12 cellular contexts compared by ENCODE assay signal in genomic region chr2:24830351-24830750, GRCh38. TPM values are rescaled to one million over a fixed set of nuclear protein-coding genes. Genes with fewer than 3 reads are reported as not detected.
DNase-seq lines count a peak whose midpoint lies in the region; TF ChIP-seq lines count a peak whose summit lies in the region.
"Had no signal": no experiment of that assay in that cellular context is flagged by ENCODE, and none has a peak within 500 bp of the region (broad histone marks: within the 10 kb centered on the region; RNA-seq: fewer than 3 reads in every experiment).

No MANE protein-coding gene starts in this region.

- TF ChIP-seq RAD21 in Ishikawa (IDR thresholded peaks at IDR 0.05; ENCODE audit: low read depth) = peak; percentile 36

- TF ChIP-seq EP300 in Ishikawa (IDR thresholded peaks at IDR 0.05; ENCODE audit: borderline replicate concordance) = no peak

- DNase-seq in DMS53 (lab: John Stamatoyannopoulos, UW) = peak; percentile 15
- no peak for DNase-seq in DMS53 treated with DMSO at 0.1 percent for 48 hours (lab: John Stamatoyannopoulos, UW; ENCODE audit: unreplicated experiment)
- no peak for DNase-seq in epithelial cell of proximal tubule (ENCODE audit: low read depth)
- DNase-seq in renal cortical epithelial cell (ENCODE audit: low read depth) = peak; percentile 49
- DNase-seq in KBM-7 = no peak
- no peak for DNase-seq in NCI-H510A treated with DMSO at 0.1 percent for 48 hours (lab: John Stamatoyannopoulos, UW)
- no peak for DNase-seq in SKM-1 (lab: John Stamatoyannopoulos, UW; ENCODE audit: unreplicated experiment)
- DNase-seq: esophagus squamous epithelium, lower lobe of right lung, NCI-H1092 had no signal

- no peak overlapping the region for H3K4me3 ChIP-seq in epithelial cell of proximal tubule (ENCODE audit: low read depth, low read length)
- H3K4me3 ChIP-seq: esophagus squamous epithelium, lower lobe of right lung, tibial nerve had no signal

- in situ Hi-C loops in KBM-7 (cut with MboI; ENCODE audit: low pct_unique_long_range_greater_than_20kb, low sequenced_read_pairs) = loop anchor here (25.0 kb wide), 1 partner anchor 418 kb away; no protein-coding TSS in a partner anchor

- peak; percentile 39 for TF ChIP-seq CTCF in epithelial cell of proximal tubule (conservative IDR thresholded peaks at IDR 0.05; ENCODE audit: low read depth, low read length)

TF ChIP-seq in Ishikawa, 13 proteins besides CTCF, POLR2A, EP300 and RAD21:
- TF ChIP-seq TEAD4 (IDR thresholded peaks at IDR 0.05) = no peak
- TF ChIP-seq TAF1 (IDR thresholded peaks at IDR 0.05; ENCODE audit: low read depth) = no peak

RNA-seq across cellular contexts. Expression of gene CENPO, which starts 37.1 kb away (rescaled TPM):
- total RNA-seq in epithelial cell of proximal tubule = 18.0 and 36.5 TPM in 2 replicates
- 7.8 and 11.2 TPM in 2 replicates for total RNA-seq in renal cortical epithelial cell

RNA-seq across cellular contexts. Expression of gene PTRHD1, which starts 37.2 kb away (rescaled TPM):
- 50.3 and 58.3 TPM in 2 replicates for total RNA-seq in epithelial cell of proximal tubule
- 17.6 and 34.6 TPM in 2 replicates for total RNA-seq in renal cortical epithelial cell

Comparison
In these comparisons a context has a peak if more than half of its experiments do, and no peak if none do; other contexts are left out.
1. DNase-seq: peak in DMS53 (single experiment) and renal cortical epithelial cell (single experiment); none in DMS53 treated with DMSO at 0.1 percent for 48 hours (single experiment), epithelial cell of proximal tubule (single experiment), KBM-7 (single experiment), NCI-H510A treated with DMSO at 0.1 percent for 48 hours (single experiment) and SKM-1 (single experiment).